In the genomic region with DNA sequence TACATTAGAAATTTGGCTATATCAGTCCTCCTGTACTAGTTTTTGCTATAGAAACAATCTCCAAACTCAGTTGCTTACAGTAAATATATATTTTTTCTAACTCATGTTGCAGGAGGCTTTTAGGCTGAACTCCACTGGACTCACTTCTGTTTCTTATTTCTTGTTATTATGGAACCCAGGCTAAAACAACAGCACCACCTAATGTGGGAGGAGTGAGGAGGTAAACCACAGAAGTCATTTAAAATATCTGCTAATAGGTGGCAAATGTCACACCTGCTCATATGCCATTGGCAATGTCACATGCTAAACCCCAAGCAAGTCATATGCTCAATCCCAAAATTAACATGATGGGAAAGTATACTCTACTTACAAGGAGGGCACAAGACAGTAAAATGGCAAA, we compare ENCODE assay signal across 25 cellular contexts.
DNase-seq lines count a peak whose midpoint lies in the region; FAIRE-seq and TF ChIP-seq lines count a peak whose summit lies in the region.
"Had no signal": no experiment of that assay in that cellular context is flagged by ENCODE, and none has a peak within 500 bp of the region (broad histone marks: within the 10 kb centered on the region; RNA-seq: fewer than 3 reads in every experiment).

No MANE protein-coding gene starts in this region.

- no peak for FAIRE-seq in D721Med (lab: Jason Lieb, UNC)
- FAIRE-seq: HTR-8/SVneo had no signal

- H3K79me2 ChIP-seq in OCI-LY7 (ENCODE audit: insufficient read depth, low read depth, low read length) (no peaks in the 10 kb centered on the region), hepatocyte (no peaks in the 10 kb centered on the region)

- peak; percentile 18 for TF ChIP-seq CTCF in D721Med (IDR thresholded peaks at IDR 0.05; ENCODE audit: insufficient read depth, missing control alignments)
- TF ChIP-seq CTCF in OCI-LY7 (conservative IDR thresholded peaks at IDR 0.05; ENCODE audit: low read length), result peak; percentile 64
- TF ChIP-seq CTCF in hepatocyte (IDR thresholded peaks at IDR 0.05; ENCODE audit: poor library complexity), result peak; percentile 3
- no peak for TF ChIP-seq CTCF in ovary (IDR thresholded peaks at IDR 0.05)

- H3K36me3 ChIP-seq in OCI-LY7 (ENCODE audit: insufficient read depth, low read length), result no peaks in the 10 kb centered on the region
- H3K36me3 ChIP-seq in hepatocyte (replicated peaks; ENCODE audit: insufficient read depth, low read depth), result no peaks in the 10 kb centered on the region
- H3K36me3 ChIP-seq in ovary, result no peaks in the 10 kb centered on the region

- H4K20me1 ChIP-seq in OCI-LY7 (ENCODE audit: insufficient read depth, low read length) (no peaks in the 10 kb centered on the region), hepatocyte (ENCODE audit: insufficient read depth, poor library complexity, severe bottlenecking) (no peaks in the 10 kb centered on the region)

- H3K27me3 ChIP-seq in hepatocyte (no peaks in the 10 kb centered on the region), ovary (no peaks in the 10 kb centered on the region)

- TF ChIP-seq EP300 in ovary (IDR thresholded peaks at IDR 0.05), result no peak

- no peak for TF ChIP-seq POLR2A in ovary (IDR thresholded peaks at IDR 0.05)

- H3K4me1 ChIP-seq in OCI-LY7 (ENCODE audit: insufficient read depth, low read length, poor library complexity, severe bottlenecking), result no peaks in the 10 kb centered on the region
- no peaks in the 10 kb centered on the region for H3K4me1 ChIP-seq in hepatocyte (ENCODE audit: insufficient read depth)
- H3K4me1 ChIP-seq in ovary (ENCODE audit: insufficient read depth), result no peaks in the 10 kb centered on the region

- intact Hi-C loops in OCI-LY7 (cut with micrococcal nuclease; ENCODE audit: unreplicated experiment), result no loop called here
- intact Hi-C loops in ovary (cut with DNase I), result no loop called here

- H3K27ac ChIP-seq in OCI-LY7 (ENCODE audit: low read depth, low read length, poor library complexity, severe bottlenecking) (no peak overlapping the region), hepatocyte (no peak overlapping the region), ovary (no peak overlapping the region)
- H3K27ac ChIP-seq: RWPE1 had no signal

- H3K4me3 ChIP-seq in OCI-LY7 (ENCODE audit: low read depth, low read length, poor library complexity, severe bottlenecking), result no peak overlapping the region
- no peak overlapping the region for H3K4me3 ChIP-seq in hepatocyte
- no peak overlapping the region for H3K4me3 ChIP-seq in ovary
- H3K4me3 ChIP-seq: GM23338 had no signal

- H3K9me3 ChIP-seq in OCI-LY7 (ENCODE audit: low read length) (no peaks in the 10 kb centered on the region), hepatocyte (ENCODE audit: low read depth) (no peaks in the 10 kb centered on the region), ovary (no peaks in the 10 kb centered on the region)

- CTCF ChIA-PET in OCI-LY7 (lab: Charles Lee; ENCODE audit: unreplicated experiment), result no interaction called here

- H3K9me2 ChIP-seq in OCI-LY7 (ENCODE audit: insufficient read depth, low read length) (no peaks in the 10 kb centered on the region; the same call in 1 of the 2 replicates), hepatocyte (replicated peaks; ENCODE audit: insufficient read depth) (no peaks in the 10 kb centered on the region)

- POLR2A ChIA-PET in OCI-LY7 (lab: Charles Lee), result no interaction called here

- no TSS peak for BruUV-seq in OCI-LY7 (replicated peaks; lab: Mats Ljungman, UMichigan)

- peak; percentile 8 for DNase-seq in NCI-H748 (lab: John Stamatoyannopoulos, UW; ENCODE audit: unreplicated experiment)
- no peak for DNase-seq in NCI-H748 treated with DMSO at 0.1 percent for 48 hours (lab: John Stamatoyannopoulos, UW)
- no peak for DNase-seq in D721Med (ENCODE audit: insufficient read length, low spot score)
- peak; percentile 12 for DNase-seq in OCI-LY7 (ENCODE audit: low spot score)
- DNase-seq in hepatocyte (ENCODE audit: low spot score), result no peak
- DNase-seq in iPS-NIHi7 (ENCODE audit: extremely low spot score), result no peak
- DNase-seq in ovary, result no peak
- DNase-seq: 8988T; AML-193; C1 segment of cervical spinal cord; CD8-positive, alpha-beta T cell; DMS153; GDM1; HCEC 1CT; IMR-90; NCI-H1105; NCI-H146; NCI-H2029; NCI-H2227 treated with DMSO at 0.1 percent for 48 hours; NCI-H510A treated with DMSO at 0.1 percent for 48 hours; SHP77 treated with DMSO at 0.1 percent for 48 hours; T-cell had no signal

- H3K4me2 ChIP-seq in OCI-LY7 (ENCODE audit: low read length), result no peak overlapping the region
- no peak overlapping the region for H3K4me2 ChIP-seq in hepatocyte
- H3K4me2 ChIP-seq: GM23338 had no signal

- H2AFZ ChIP-seq in OCI-LY7 (ENCODE audit: low read length) (no peak overlapping the region), hepatocyte (no peak overlapping the region)

Comparison
In these comparisons a context has a peak if more than half of its experiments do, and no peak if none do; other contexts are left out.
1. DNase-seq: peak in NCI-H748 (single experiment) and OCI-LY7 (single experiment); none in NCI-H748 treated with DMSO at 0.1 percent for 48 hours (single experiment), D721Med (single experiment), hepatocyte (single experiment), iPS-NIHi7 (single experiment) and ovary (0 of 5).
2. CTCF ChIP-seq: peak in D721Med (single experiment), OCI-LY7 (single experiment) and hepatocyte (single experiment); none in ovary (0 of 3).